Comparison of ENCODE assay signal across 7 cellular contexts in genomic region chr22:36405671-36406070, GRCh38. TPM values are rescaled to one million over a fixed set of nuclear protein-coding genes. Genes with fewer than 3 reads are reported as not detected.
DNase-seq lines count a peak whose midpoint lies in the region; ATAC-seq and TF ChIP-seq lines count a peak whose summit lies in the region.

No MANE protein-coding gene starts in this region.

- DNase-seq in HFFc6 (no peak), putamen (ENCODE audit: low spot score) (no peak)
- DNase-seq in activated naive CD8-positive, alpha-beta T cell treated with anti-CD3 and anti-CD28 coated beads, Interleukin-2, amount 50 U/mL, for 24 hours = peak; percentile 49
- DNase-seq in stimulated activated CD8-positive, alpha-beta memory T cell treated with anti-CD3 and anti-CD28 coated beads, Interleukin-7, amount 100 ng/mL, for 1 hour (ENCODE audit: low read depth in 2 of 2) = peak; percentile 23 to 48

- no peaks in the 10 kb centered on the region for H3K9me3 Mint-ChIP-seq in HFFc6
- no peaks in the 10 kb centered on the region for H3K9me3 Mint-ChIP-seq in activated naive CD8-positive, alpha-beta T cell treated with anti-CD3 and anti-CD28 coated beads, Interleukin-2, amount 50 U/mL, for 24 hours

- TF ChIP-seq POLR2A in Raji (IDR thresholded peaks at IDR 0.05; ENCODE audit: insufficient read depth, low read depth, low read length) = peak; percentile 36; the same call in 1 of the 2 replicates

- no peaks in the 10 kb centered on the region for H3K27me3 Mint-ChIP-seq in HFFc6 (ENCODE audit: insufficient read depth)
- no peaks in the 10 kb centered on the region for H3K27me3 Mint-ChIP-seq in activated naive CD8-positive, alpha-beta T cell treated with anti-CD3 and anti-CD28 coated beads, Interleukin-2, amount 50 U/mL, for 24 hours

- no peaks in the 10 kb centered on the region for H3K36me3 Mint-ChIP-seq in HFFc6 (ENCODE audit: low read depth)
- no peaks in the 10 kb centered on the region for H3K36me3 Mint-ChIP-seq in activated naive CD8-positive, alpha-beta T cell treated with anti-CD3 and anti-CD28 coated beads, Interleukin-2, amount 50 U/mL, for 24 hours (ENCODE audit: low read depth)

- peak overlapping the region; percentile 58 for H3K27ac Mint-ChIP-seq in HFFc6
- peak overlapping the region; percentile 85 for H3K27ac Mint-ChIP-seq in activated naive CD8-positive, alpha-beta T cell treated with anti-CD3 and anti-CD28 coated beads, Interleukin-2, amount 50 U/mL, for 24 hours

- TF ChIP-seq CTCF in HFFc6 (IDR thresholded peaks at IDR 0.05) = no peak

- peak; percentile 68 for ATAC-seq in activated naive CD8-positive, alpha-beta T cell treated with anti-CD3 and anti-CD28 coated beads, Interleukin-2, amount 50 U/mL, for 24 hours
- ATAC-seq in HG03457 (IDR thresholded peaks at IDR 0.05; ENCODE audit: unreplicated experiment) (no peak), HG03460 (IDR thresholded peaks at IDR 0.05; ENCODE audit: unreplicated experiment) (no peak)

- peaks cover 17% of the 10 kb centered on the region for H3K4me1 Mint-ChIP-seq in HFFc6 (ENCODE audit: low read depth)
- H3K4me1 Mint-ChIP-seq in activated naive CD8-positive, alpha-beta T cell treated with anti-CD3 and anti-CD28 coated beads, Interleukin-2, amount 50 U/mL, for 24 hours = peaks cover 57% of the 10 kb centered on the region

- H3K4me3 Mint-ChIP-seq in HFFc6 = no peak overlapping the region
- H3K4me3 Mint-ChIP-seq in activated naive CD8-positive, alpha-beta T cell treated with anti-CD3 and anti-CD28 coated beads, Interleukin-2, amount 50 U/mL, for 24 hours = peak overlapping the region; percentile 21

RNA-seq across cellular contexts. Expression of gene MYH9, which starts 17.9 kb away (rescaled TPM):
- 1,000 to 10,000 TPM in 2 of 6 experiments, 100 to 1,000 TPM in 4; 881 to 1,084 (median 937) TPM for total RNA-seq in HFFc6 (2021; fragmentation: NEBNext Ultra II Directional; extraction: Animal tissue kit (Norgen Biotek cat#: 25700))

Comparison
In these comparisons a context has a peak if more than half of its experiments do, and no peak if none do; other contexts are left out.
1. DNase-seq: peak in activated naive CD8-positive, alpha-beta T cell treated with anti-CD3 and anti-CD28 coated beads, Interleukin-2, amount 50 U/mL, for 24 hours (single experiment) and stimulated activated CD8-positive, alpha-beta memory T cell treated with anti-CD3 and anti-CD28 coated beads, Interleukin-7, amount 100 ng/mL, for 1 hour (2 of 2); none in HFFc6 (single experiment) and putamen (single experiment).